In the genomic region with DNA sequence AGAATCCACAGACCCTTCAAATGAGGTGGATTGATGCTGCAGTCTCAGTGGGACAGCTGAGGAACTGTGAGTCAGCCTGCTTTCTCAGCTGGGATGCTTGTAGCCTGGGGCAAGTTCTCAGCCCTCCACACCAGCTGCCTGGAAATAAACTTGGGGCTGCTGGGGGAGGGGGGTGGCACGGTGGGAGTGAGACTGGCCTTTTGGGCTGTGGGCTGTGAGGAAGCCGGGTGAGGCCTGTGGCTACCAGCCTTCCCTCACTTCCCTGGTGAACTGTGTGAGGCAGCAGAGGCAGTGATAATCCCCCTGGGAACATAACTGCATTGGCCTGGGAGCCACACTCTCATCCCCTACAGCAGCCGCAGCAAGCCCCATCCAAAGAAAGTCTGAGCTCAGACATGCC, we compare ENCODE assay signal across 18 cellular contexts.
A peak's percentile ranks its signal among the peaks of the same experiment; 100 is the strongest.
DNase-seq lines count a peak whose midpoint lies in the region; ATAC-seq, FAIRE-seq and TF ChIP-seq lines count a peak whose summit lies in the region.
"Had no signal": no experiment of that assay in that cellular context is flagged by ENCODE, and none has a peak within 500 bp of the region (broad histone marks: within the 10 kb centered on the region; RNA-seq: fewer than 3 reads in every experiment).

No MANE protein-coding gene starts in this region.

- H2BK15ac ChIP-seq in mesendoderm (replicated peaks; ENCODE audit: low read depth): no peak overlapping the region

- H2AK5ac ChIP-seq in mesendoderm (ENCODE audit: low read length): no peak overlapping the region

- no peak for ATAC-seq in heart right ventricle
- ATAC-seq: activated T-helper 17 cell treated with anti-CD3 and anti-CD28 coated beads, Interleukin-2, amount 50 U/mL, for 72 hours had no signal

- no CpG with 5 or more reads among the region's 3 CpGs for WGBS in mesendoderm (ENCODE audit: extremely low coverage, insufficient coverage, low lambda C conversion rate)
- 76 to 100% (median 87%) methylated on average over 2 to 3 of the region's 3 CpGs for WGBS in stomach, 5 donors
- 90% methylated on average over 3 of the region's 3 CpGs for WGBS in heart right ventricle, 2 donors

- DNase-seq in Daoy (ENCODE audit: low read depth): peak; percentile 47
- peak; percentile 43 for DNase-seq in bronchial epithelial cell (ENCODE audit: low read depth)
- DNase-seq in mesendoderm: peak; percentile 77
- no peak for DNase-seq in stomach
- no peak for DNase-seq in heart right ventricle
- no peak for DNase-seq in NCI-H526 (lab: John Stamatoyannopoulos, UW)
- DNase-seq in NCI-H69 (lab: John Stamatoyannopoulos, UW): no peak
- DNase-seq: activated CD8-positive, alpha-beta memory T cell treated with anti-CD3 and anti-CD28 coated beads for 24 hours; Calu3; colonic mucosa; MM.1S; NCI-H2029; NCI-H526 treated with DMSO at 0.1 percent for 48 hours; posterior cingulate gyrus; WERI-Rb-1 had no signal

- H4K5ac ChIP-seq in mesendoderm (ENCODE audit: low read length): no peak overlapping the region

- H2BK5ac ChIP-seq in mesendoderm (ENCODE audit: low read length): no peak overlapping the region

- H3K27ac ChIP-seq in mesendoderm (ENCODE audit: low read depth, low read length) (no peak overlapping the region), stomach (no peak overlapping the region), heart right ventricle (no peak overlapping the region)
- H3K27ac ChIP-seq: colonic mucosa, hepatocyte, WERI-Rb-1 had no signal

- peaks cover 4% of the 10 kb centered on the region for H3K4me1 ChIP-seq in Loucy (ENCODE audit: insufficient read depth, low read length, poor library complexity, severe bottlenecking)
- H3K4me1 ChIP-seq in mesendoderm (ENCODE audit: control insufficient read depth, low read depth, low read length): no peaks in the 10 kb centered on the region
- H3K4me1 ChIP-seq in stomach: no peaks in the 10 kb centered on the region
- peaks cover 0 to 3% (median 0%) of the 10 kb centered on the region in 9 donors for H3K4me1 ChIP-seq in heart right ventricle
- H3K4me1 ChIP-seq: colonic mucosa had no signal

- no peak overlapping the region for H4K8ac ChIP-seq in mesendoderm (ENCODE audit: low read depth, low read length)

- H2BK120ac ChIP-seq in mesendoderm (ENCODE audit: low read depth, low read length): no peak overlapping the region

- TF ChIP-seq CTCF in Loucy (conservative IDR thresholded peaks at IDR 0.05; ENCODE audit: low read length) (no peak), bronchial epithelial cell (IDR thresholded peaks at IDR 0.05; ENCODE audit: insufficient read depth, low read length, severe bottlenecking) (no peak), stomach (IDR thresholded peaks at IDR 0.05) (no peak), heart right ventricle (IDR thresholded peaks at IDR 0.05) (no peak)

- H3K9me2 ChIP-seq in Loucy (replicated peaks; ENCODE audit: low read depth, low read length): no peaks in the 10 kb centered on the region

- no peak overlapping the region for H3K18ac ChIP-seq in mesendoderm (ENCODE audit: low read length)

- H3K79me2 ChIP-seq in Loucy (ENCODE audit: insufficient read depth, low read length) (no peaks in the 10 kb centered on the region), mesendoderm (ENCODE audit: control insufficient read depth, insufficient read depth, low read length) (no peaks in the 10 kb centered on the region)
- H3K79me2 ChIP-seq: hepatocyte had no signal

- intact Hi-C loops in stomach (cut with DNase I; ENCODE audit: low total_unique reads) (no loop called here), heart right ventricle (cut with DNase I) (no loop called here)

- no peaks in the 10 kb centered on the region for H3F3A ChIP-seq in Loucy (ENCODE audit: low read depth)

- peak overlapping the region; percentile 5 for H3K56ac ChIP-seq in mesendoderm (ENCODE audit: low read length)

- no peak for TF ChIP-seq EP300 in stomach (IDR thresholded peaks at IDR 0.05)

- TF ChIP-seq POLR2A in stomach (IDR thresholded peaks at IDR 0.05): no peak

- FAIRE-seq in bronchial epithelial cell (lab: Jason Lieb, UNC): no peak

- H3K36me3 ChIP-seq in Loucy (ENCODE audit: insufficient read depth, low read length): no peaks in the 10 kb centered on the region
- no peaks in the 10 kb centered on the region for H3K36me3 ChIP-seq in bronchial epithelial cell (ENCODE audit: control insufficient read depth, insufficient read depth, low read length)
- no peaks in the 10 kb centered on the region for H3K36me3 ChIP-seq in mesendoderm (ENCODE audit: control insufficient read depth, insufficient read depth, low read length)
- no peaks in the 10 kb centered on the region for H3K36me3 ChIP-seq in stomach
- H3K36me3 ChIP-seq in heart right ventricle: no peaks in the 10 kb centered on the region
- H3K36me3 ChIP-seq: colonic mucosa, WERI-Rb-1 had no signal

- no peaks in the 10 kb centered on the region for H4K20me1 ChIP-seq in Loucy (ENCODE audit: insufficient read depth, low read length, poor library complexity, severe bottlenecking)

- peak overlapping the region; percentile 77; the same call in 1 of the 2 replicates for H2AFZ ChIP-seq in Loucy (ENCODE audit: low read length)
- H2AFZ ChIP-seq: hepatocyte had no signal

- no peaks in the 10 kb centered on the region for H3K79me1 ChIP-seq in mesendoderm (ENCODE audit: low read length)

- no peak overlapping the region for H3K4ac ChIP-seq in mesendoderm (ENCODE audit: low read depth, low read length)

- H3K23ac ChIP-seq in mesendoderm (ENCODE audit: low read length): no peak overlapping the region

- no peak overlapping the region for H3K4me3 ChIP-seq in Loucy (ENCODE audit: low read length, poor library complexity, severe bottlenecking)
- H3K4me3 ChIP-seq in bronchial epithelial cell (ENCODE audit: low read depth, low read length): no peak overlapping the region
- no peak overlapping the region for H3K4me3 ChIP-seq in mesendoderm (ENCODE audit: low read length)
- no peak overlapping the region for H3K4me3 ChIP-seq in stomach
- H3K4me3 ChIP-seq in heart right ventricle: no peak overlapping the region
- H3K4me3 ChIP-seq: colonic mucosa, hepatocyte had no signal

- H3K9ac ChIP-seq in Loucy (ENCODE audit: low read depth, low read length, poor library complexity, severe bottlenecking) (no peak overlapping the region), mesendoderm (ENCODE audit: low read length) (no peak overlapping the region)

- no peaks in the 10 kb centered on the region for H3K27me3 ChIP-seq in Loucy (ENCODE audit: insufficient read depth, low read length, poor library complexity, severe bottlenecking)
- no peaks in the 10 kb centered on the region for H3K27me3 ChIP-seq in bronchial epithelial cell (ENCODE audit: control insufficient read depth, insufficient read depth, low read length)
- no peaks in the 10 kb centered on the region for H3K27me3 ChIP-seq in mesendoderm (ENCODE audit: insufficient read depth, low read length, poor library complexity)
- H3K27me3 ChIP-seq in stomach: no peaks in the 10 kb centered on the region
- H3K27me3 ChIP-seq in heart right ventricle: no peaks in the 10 kb centered on the region
- H3K27me3 ChIP-seq: colonic mucosa, hepatocyte had no signal

- H3K9me3 ChIP-seq in Loucy (ENCODE audit: insufficient read depth, low read depth, low read length) (no peaks in the 10 kb centered on the region), stomach (peaks cover 0 to 18% (median 7%) of the 10 kb centered on the region in 4 donors), heart right ventricle (peaks cover 0 to 47% (median 9%) of the 10 kb centered on the region in 11 donors)
- H3K9me3 ChIP-seq: colonic mucosa had no signal

- no peak overlapping the region for H3K4me2 ChIP-seq in Loucy (ENCODE audit: low read depth, low read length, poor library complexity, severe bottlenecking)
- no peak overlapping the region for H3K4me2 ChIP-seq in mesendoderm (ENCODE audit: low read length)
- H3K4me2 ChIP-seq: hepatocyte had no signal

Comparison
In these comparisons a context has a peak if more than half of its experiments do, and no peak if none do; other contexts are left out.
1. DNase-seq: peak in Daoy (single experiment), bronchial epithelial cell (single experiment) and mesendoderm (single experiment); none in stomach (single experiment), heart right ventricle (0 of 2), NCI-H526 (0 of 2) and NCI-H69 (single experiment).